Comparison of ENCODE assay signal across 7 cellular contexts in the genomic region with DNA sequence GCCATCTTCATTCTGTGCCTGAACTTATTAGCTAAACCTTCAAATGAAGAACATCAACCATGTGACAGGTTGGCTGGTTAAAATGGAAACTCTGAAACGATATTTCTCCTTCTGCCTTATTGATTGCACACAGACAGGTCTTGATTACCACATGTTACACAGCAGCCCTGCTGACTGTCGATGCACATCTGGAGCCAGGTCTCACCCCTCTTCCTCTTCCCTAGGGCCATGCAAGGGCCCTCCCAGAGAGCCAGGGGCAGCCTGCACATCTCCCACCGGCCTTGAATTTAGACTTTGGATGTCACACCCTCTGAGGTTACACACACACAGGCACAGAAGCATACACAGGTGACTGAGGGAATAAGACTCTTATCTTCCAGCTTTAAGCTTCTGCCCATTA. TPM values are rescaled to one million over a fixed set of nuclear protein-coding genes. Genes with fewer than 3 reads are reported as not detected.
"Had no signal": no experiment of that assay in that cellular context is flagged by ENCODE, and none has a peak within 500 bp of the region (broad histone marks: within the 10 kb centered on the region; RNA-seq: fewer than 3 reads in every experiment).

No MANE protein-coding gene starts in this region.

- ATAC-seq: GM12878 had no signal

- DNase-seq: GDM1, GF-D8 had no signal

- FAIRE-seq: GM12878, GM12891, GM12892, GM18507, GM19239 had no signal

- H3K4me3 ChIP-seq: GM12878 had no signal

RNA-seq across cellular contexts. Expression of a gene that starts 45.1 kb away (rescaled TPM):
- total RNA-seq: GM12878 had no signal
- polyA plus RNA-seq: GM12878 had no signal
